ENCODE assay signal across 1 cellular context in the genomic region with DNA sequence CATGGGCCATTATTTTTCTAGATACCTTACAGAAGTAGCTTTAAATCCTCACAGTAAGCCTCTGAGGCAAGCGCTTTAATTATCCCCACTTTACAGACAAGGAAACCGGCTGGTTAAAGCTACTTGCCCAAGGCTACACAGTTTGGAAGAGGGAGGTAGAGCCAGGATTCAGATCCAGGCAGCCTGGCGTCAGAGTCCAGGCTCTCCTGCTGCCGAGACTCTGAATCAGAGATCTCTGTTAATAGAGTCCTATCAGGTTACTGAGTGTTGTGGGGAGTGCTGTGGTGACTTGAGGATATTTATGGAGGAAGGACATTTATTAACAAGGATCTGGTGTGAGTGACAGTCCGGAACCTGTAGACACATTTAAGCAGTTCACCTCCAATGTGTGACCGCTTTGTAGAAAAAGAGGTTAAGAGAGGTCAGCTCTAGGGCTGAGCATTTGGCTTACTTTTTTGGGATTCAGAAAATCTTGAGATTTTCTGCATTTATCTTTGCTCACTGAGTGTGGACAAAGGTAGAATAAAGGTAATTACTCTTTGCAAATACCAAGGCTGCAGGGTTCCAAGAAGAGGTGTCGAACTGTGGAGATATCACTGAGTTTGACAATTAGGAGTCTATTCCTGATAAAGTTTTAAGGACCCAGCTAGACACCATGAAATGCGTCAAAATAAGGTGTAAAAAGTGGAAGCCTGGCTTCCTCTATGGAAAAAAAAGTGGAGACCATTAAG.
TF ChIP-seq lines count a peak whose summit lies in the region.

No MANE protein-coding gene starts in this region.

TF ChIP-seq in HCT116, 20 proteins besides CTCF, POLR2A, EP300 and RAD21 (continued from another document):
- TF ChIP-seq, protein P1, sequence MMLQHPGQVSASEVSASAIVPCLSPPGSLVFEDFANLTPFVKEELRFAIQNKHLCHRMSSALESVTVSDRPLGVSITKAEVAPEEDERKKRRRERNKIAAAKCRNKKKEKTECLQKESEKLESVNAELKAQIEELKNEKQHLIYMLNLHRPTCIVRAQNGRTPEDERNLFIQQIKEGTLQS (IDR thresholded peaks at IDR 0.05), result no peak
